Comparison of ENCODE assay signal across 11 cellular contexts in genomic region chr9:1619915-1620705, GRCh38.
DNase-seq lines count a peak whose midpoint lies in the region; ATAC-seq and TF ChIP-seq lines count a peak whose summit lies in the region.
"Had no signal": no experiment of that assay in that cellular context is flagged by ENCODE, and none has a peak within 500 bp of the region (broad histone marks: within the 10 kb centered on the region; RNA-seq: fewer than 3 reads in every experiment).

No MANE protein-coding gene starts in this region.

- H3K36me3 Mint-ChIP-seq in GM23338 (ENCODE audit: low read depth), result no peaks in the 10 kb centered on the region
- no peaks in the 10 kb centered on the region for H3K36me3 Mint-ChIP-seq in activated CD4-positive, alpha-beta T cell treated with anti-CD3 and anti-CD28 coated beads, Interleukin-2, amount 10 ng/mL, durations not matched to agents 7 days and 5 days (ENCODE audit: low read depth)

- H3K36me3 ChIP-seq in A673 (ENCODE audit: insufficient read depth, low read length, poor library complexity, severe bottlenecking) (no peaks in the 10 kb centered on the region), GM23338 (ENCODE audit: insufficient read depth) (no peaks in the 10 kb centered on the region)
- H3K36me3 ChIP-seq: vagina had no signal

- H3K27me3 ChIP-seq in A673 (replicated peaks; ENCODE audit: insufficient read depth, low read depth, low read length, poor library complexity) (peaks cover 12% of the 10 kb centered on the region), GM23338 (ENCODE audit: insufficient read depth) (no peaks in the 10 kb centered on the region)
- H3K27me3 ChIP-seq: vagina had no signal

- peak; percentile 28 for DNase-seq in A673 (ENCODE audit: low spot score)
- peak; percentile 51 for DNase-seq in GM23338 (ENCODE audit: low spot score)
- DNase-seq in OCI-M1 (lab: John Stamatoyannopoulos, UW), result peak; percentile 1
- peak; percentile 36 for DNase-seq in globus pallidus (ENCODE audit: low spot score)
- no peak for DNase-seq in activated CD4-positive, alpha-beta T cell treated with anti-CD3 and anti-CD28 coated beads, Interleukin-2, amount 10 ng/mL, durations not matched to agents 7 days and 5 days
- no peak for DNase-seq in HCEC 1CT
- DNase-seq: activated T-cell treated with anti-CD3 and anti-CD28 coated beads, Interleukin-2, amount 50 U/mL, for 24 hours; stimulated activated CD4-positive, alpha-beta T cell treated with anti-CD3 and anti-CD28 coated beads, Interleukin-2, amount 100 ng/mL, for 24 hours had no signal

- no peak overlapping the region for H3K4me3 Mint-ChIP-seq in GM23338
- H3K4me3 Mint-ChIP-seq in activated CD4-positive, alpha-beta T cell treated with anti-CD3 and anti-CD28 coated beads, Interleukin-2, amount 10 ng/mL, durations not matched to agents 7 days and 5 days, result no peak overlapping the region
- H3K4me3 Mint-ChIP-seq: activated T-cell treated with anti-CD3 and anti-CD28 coated beads, Interleukin-2, amount 50 U/mL, for 24 hours had no signal

- H3K4me3 ChIP-seq in A673 (ENCODE audit: low read depth, low read length, poor library complexity, severe bottlenecking) (no peak overlapping the region), GM23338 (no peak overlapping the region)
- H3K4me3 ChIP-seq: vagina had no signal

- CTCF ChIA-PET in A673 (lab: Charles Lee), result no interaction called here
- CTCF ChIA-PET in activated CD4-positive, alpha-beta T cell treated with anti-CD3 and anti-CD28 coated beads, Interleukin-2, amount 10 ng/mL, durations not matched to agents 7 days and 5 days (lab: Charles Lee), result no interaction called here

- H3K27ac ChIP-seq in A673 (ENCODE audit: low read depth, low read length, poor library complexity, severe bottlenecking) (no peak overlapping the region), GM23338 (ENCODE audit: low read depth) (no peak overlapping the region)
- H3K27ac ChIP-seq: vagina had no signal

- TF ChIP-seq CTCF in A673 (conservative IDR thresholded peaks at IDR 0.05; ENCODE audit: low read depth, low read length), result peak; percentile 55
- TF ChIP-seq CTCF in GM23338 (conservative IDR thresholded peaks at IDR 0.05; ENCODE audit: low read depth in 2 of 2), result peak; percentile 56 to 74

- no peaks in the 10 kb centered on the region for H3K9me2 ChIP-seq in GM23338 (ENCODE audit: insufficient read depth)

- H3K4me2 ChIP-seq in GM23338, result no peak overlapping the region

- H2AFZ ChIP-seq in GM23338, result no peak overlapping the region

- H4K20me1 ChIP-seq in GM23338 (replicated peaks; ENCODE audit: insufficient read depth), result no peaks in the 10 kb centered on the region

- BruUV-seq in A673 (replicated peaks; lab: Mats Ljungman, UMichigan), result no TSS peak

- POLR2A ChIA-PET in A673 (lab: Charles Lee; ENCODE audit: low non-redundant PET), result no interaction called here
- POLR2A ChIA-PET in activated CD4-positive, alpha-beta T cell treated with anti-CD3 and anti-CD28 coated beads, Interleukin-2, amount 10 ng/mL, durations not matched to agents 7 days and 5 days (lab: Charles Lee), result no interaction called here

- ATAC-seq in GM23338 (peak; percentile 36; the same call in 1 of the 3 replicates), HG02884 (IDR thresholded peaks at IDR 0.05; ENCODE audit: unreplicated experiment) (no peak), HG02852 (IDR thresholded peaks at IDR 0.05; ENCODE audit: unreplicated experiment) (no peak)

- no peak overlapping the region for H3K27ac Mint-ChIP-seq in GM23338
- no peak overlapping the region for H3K27ac Mint-ChIP-seq in activated CD4-positive, alpha-beta T cell treated with anti-CD3 and anti-CD28 coated beads, Interleukin-2, amount 10 ng/mL, durations not matched to agents 7 days and 5 days
- H3K27ac Mint-ChIP-seq: activated T-cell treated with anti-CD3 and anti-CD28 coated beads, Interleukin-2, amount 50 U/mL, for 24 hours had no signal

- H3K9me3 Mint-ChIP-seq in GM23338, result peaks cover 2% of the 10 kb centered on the region; the same call in 1 of the 3 replicates
- no peaks in the 10 kb centered on the region for H3K9me3 Mint-ChIP-seq in activated CD4-positive, alpha-beta T cell treated with anti-CD3 and anti-CD28 coated beads, Interleukin-2, amount 10 ng/mL, durations not matched to agents 7 days and 5 days

- no peaks in the 10 kb centered on the region for H3K27me3 Mint-ChIP-seq in GM23338 (ENCODE audit: insufficient read depth, low read depth, poor library complexity)
- H3K27me3 Mint-ChIP-seq in activated CD4-positive, alpha-beta T cell treated with anti-CD3 and anti-CD28 coated beads, Interleukin-2, amount 10 ng/mL, durations not matched to agents 7 days and 5 days, result peaks cover 5% of the 10 kb centered on the region

- peaks cover 2% of the 10 kb centered on the region; the same call in 2 of the 3 replicates for H3K4me1 Mint-ChIP-seq in GM23338
- no peaks in the 10 kb centered on the region for H3K4me1 Mint-ChIP-seq in activated CD4-positive, alpha-beta T cell treated with anti-CD3 and anti-CD28 coated beads, Interleukin-2, amount 10 ng/mL, durations not matched to agents 7 days and 5 days

- H3F3A ChIP-seq in GM23338 (replicated peaks; ENCODE audit: low read depth), result no peaks in the 10 kb centered on the region

- H3K79me2 ChIP-seq in GM23338 (replicated peaks; ENCODE audit: insufficient read depth), result no peaks in the 10 kb centered on the region

- H3K4me1 ChIP-seq in A673 (ENCODE audit: insufficient read depth, low read length, poor library complexity, severe bottlenecking), result no peaks in the 10 kb centered on the region
- H3K4me1 ChIP-seq in GM23338 (ENCODE audit: insufficient read depth), result no peaks in the 10 kb centered on the region
- H3K4me1 ChIP-seq: vagina had no signal

- H3K9me3 ChIP-seq in A673 (ENCODE audit: low read depth, low read length, poor library complexity, severe bottlenecking), result no peaks in the 10 kb centered on the region
- H3K9me3 ChIP-seq: vagina had no signal

- intact Hi-C loops in A673 (cut with micrococcal nuclease; ENCODE audit: unreplicated experiment), result no loop called here

TF ChIP-seq in GM23338, 12 proteins besides CTCF, POLR2A, EP300 and RAD21 (continues in another document):
- TF ChIP-seq NANOG (IDR thresholded peaks at IDR 0.05; ENCODE audit: borderline replicate concordance), result no peak
- no peak for TF ChIP-seq STAT1 (IDR thresholded peaks at IDR 0.05; ENCODE audit: unreplicated experiment)
- TF ChIP-seq CREB1 (CRISPR knock-in tag; IDR thresholded peaks at IDR 0.05; ENCODE audit: low read depth), result no peak
- no peak for TF ChIP-seq JUNB (IDR thresholded peaks at IDR 0.05; ENCODE audit: unreplicated experiment)
- no peak for TF ChIP-seq EZH2phosphoT487 (IDR thresholded peaks at IDR 0.05; ENCODE audit: unreplicated experiment)
- no peak for TF ChIP-seq ZNF462 (CRISPR knock-in tag; IDR thresholded peaks at IDR 0.05)

Comparison
In these comparisons a context has a peak if more than half of its experiments do, and no peak if none do; other contexts are left out.
1. DNase-seq: peak in A673 (single experiment), GM23338 (single experiment), OCI-M1 (single experiment) and globus pallidus (single experiment); none in activated CD4-positive, alpha-beta T cell treated with anti-CD3 and anti-CD28 coated beads, Interleukin-2, amount 10 ng/mL, durations not matched to agents 7 days and 5 days (single experiment) and HCEC 1CT (single experiment).